27 cellular contexts compared by ENCODE assay signal in genomic region chr2:120319686-120320317, GRCh38. TPM values are rescaled to one million over a fixed set of nuclear protein-coding genes. Genes with fewer than 3 reads are reported as not detected.
"Had no signal": no experiment of that assay in that cellular context is flagged by ENCODE, and none has a peak within 500 bp of the region (broad histone marks: within the 10 kb centered on the region; RNA-seq: fewer than 3 reads in every experiment).

No MANE protein-coding gene starts in this region.

- H3K4me3 Mint-ChIP-seq: activated CD4-positive, alpha-beta memory T cell treated with anti-CD3 and anti-CD28 coated beads for 36 hours; activated CD4-positive, alpha-beta T cell treated with anti-CD3 and anti-CD28 coated beads, Interleukin-2, amount 10 ng/mL, durations not matched to agents 24 days and 14 days; activated naive CD4-positive, alpha-beta T cell treated with anti-CD3 and anti-CD28 coated beads, Interleukin-2, amount 10 ng/mL, durations not matched to agents 7 days and 5 days; activated naive CD8-positive, alpha-beta T cell treated with anti-CD3 and anti-CD28 coated beads, Interleukin-2, amount 10 ng/mL, durations not matched to agents 7 days and 5 days; activated T-cell treated with anti-CD3 and anti-CD28 coated beads, Interleukin-2, amount 50 U/mL, for 24 hours; memory B cell; naive thymus-derived CD8-positive, alpha-beta T cell; neural crest cell; T-helper 17 cell had no signal

- H3K27ac ChIP-seq: ascending aorta, epithelial cell of prostate, esophagus squamous epithelium had no signal

- H3K36me3 ChIP-seq: ascending aorta, esophagus squamous epithelium, tibial nerve had no signal

- H3K36me3 Mint-ChIP-seq: activated CD4-positive, alpha-beta memory T cell treated with anti-CD3 and anti-CD28 coated beads for 36 hours; activated naive CD4-positive, alpha-beta T cell treated with anti-CD3 and anti-CD28 coated beads, Interleukin-2, amount 10 ng/mL, durations not matched to agents 7 days and 5 days; activated naive CD8-positive, alpha-beta T cell treated with anti-CD3 and anti-CD28 coated beads, Interleukin-2, amount 10 ng/mL, durations not matched to agents 7 days and 5 days; brain; memory B cell; naive thymus-derived CD8-positive, alpha-beta T cell had no signal

- H3K27me3 Mint-ChIP-seq: activated CD4-positive, alpha-beta memory T cell treated with anti-CD3 and anti-CD28 coated beads for 36 hours; activated T-cell treated with anti-CD3 and anti-CD28 coated beads, Interleukin-2, amount 50 U/mL, for 24 hours; naive thymus-derived CD8-positive, alpha-beta T cell had no signal

- H3K4me3 ChIP-seq: ascending aorta, esophagus squamous epithelium, tibial nerve had no signal

- H3K4me1 Mint-ChIP-seq: neural crest cell had no signal

- DNase-seq: activated CD4-positive, alpha-beta memory T cell treated with anti-CD3 and anti-CD28 coated beads for 36 hours; activated CD4-positive, alpha-beta T cell treated with anti-CD3 and anti-CD28 coated beads, Interleukin-2, amount 10 ng/mL, durations not matched to agents 24 days and 14 days; activated CD4-positive, CD25-positive, alpha-beta regulatory T cell treated with anti-CD3 and anti-CD28 coated beads, Interleukin-2, amount 50 U/mL, for 72 hours; activated CD8-positive, alpha-beta memory T cell treated with anti-CD3 and anti-CD28 coated beads, Interleukin-2, amount 50 U/mL, for 48 hours; activated gamma-delta T cell; activated naive CD4-positive, alpha-beta T cell treated with anti-CD3 and anti-CD28 coated beads, Interleukin-2, amount 10 ng/mL, durations not matched to agents 7 days and 5 days; activated naive CD8-positive, alpha-beta T cell treated with anti-CD3 and anti-CD28 coated beads, Interleukin-2, amount 10 ng/mL, durations not matched to agents 7 days and 5 days; activated T-cell treated with anti-CD3 and anti-CD28 coated beads, Interleukin-2, amount 50 U/mL, for 24 hours; caudate nucleus; effector CD4-positive, alpha-beta T cell; esophagus squamous epithelium; foreskin melanocyte; left cardiac atrium; left ventricle myocardium superior; midbrain; occipital lobe; right cardiac atrium; stimulated activated naive CD4-positive, alpha-beta T cell; T-helper 17 cell; T1000 had no signal

- H3K27ac Mint-ChIP-seq: activated CD4-positive, alpha-beta memory T cell treated with anti-CD3 and anti-CD28 coated beads for 36 hours; activated CD4-positive, alpha-beta T cell treated with anti-CD3 and anti-CD28 coated beads, Interleukin-2, amount 10 ng/mL, durations not matched to agents 24 days and 14 days; activated naive CD4-positive, alpha-beta T cell treated with anti-CD3 and anti-CD28 coated beads, Interleukin-2, amount 10 ng/mL, durations not matched to agents 7 days and 5 days; activated naive CD8-positive, alpha-beta T cell treated with anti-CD3 and anti-CD28 coated beads, Interleukin-2, amount 10 ng/mL, durations not matched to agents 7 days and 5 days; activated T-cell treated with anti-CD3 and anti-CD28 coated beads, Interleukin-2, amount 50 U/mL, for 24 hours; memory B cell; T-helper 17 cell had no signal

- H3K9me3 Mint-ChIP-seq: activated CD4-positive, alpha-beta memory T cell treated with anti-CD3 and anti-CD28 coated beads for 36 hours; activated CD4-positive, alpha-beta T cell treated with anti-CD3 and anti-CD28 coated beads, Interleukin-2, amount 10 ng/mL, durations not matched to agents 24 days and 14 days; activated naive CD4-positive, alpha-beta T cell treated with anti-CD3 and anti-CD28 coated beads, Interleukin-2, amount 10 ng/mL, durations not matched to agents 7 days and 5 days; activated naive CD8-positive, alpha-beta T cell treated with anti-CD3 and anti-CD28 coated beads, Interleukin-2, amount 10 ng/mL, durations not matched to agents 7 days and 5 days; activated T-cell treated with anti-CD3 and anti-CD28 coated beads, Interleukin-2, amount 50 U/mL, for 24 hours; brain; memory B cell; naive thymus-derived CD8-positive, alpha-beta T cell; neural crest cell had no signal

- H3K9me3 ChIP-seq: ascending aorta, esophagus squamous epithelium, tibial nerve had no signal

- H3K27me3 ChIP-seq: ascending aorta, tibial nerve had no signal

- ATAC-seq: left cardiac atrium; left ventricle myocardium superior; naive thymus-derived CD8-positive, alpha-beta T cell; right cardiac atrium; T-helper 17 cell had no signal

RNA-seq across cellular contexts. Expression of gene INHBB, which starts 26.1 kb away (rescaled TPM):
- total RNA-seq: activated CD4-positive, alpha-beta memory T cell treated with anti-CD3 and anti-CD28 coated beads for 36 hours; activated CD4-positive, alpha-beta T cell treated with anti-CD3 and anti-CD28 coated beads, Interleukin-2, amount 10 ng/mL, durations not matched to agents 24 days and 14 days; activated naive CD8-positive, alpha-beta T cell treated with anti-CD3 and anti-CD28 coated beads, Interleukin-2, amount 10 ng/mL, durations not matched to agents 7 days and 5 days; naive thymus-derived CD8-positive, alpha-beta T cell; T-helper 17 cell had no signal
